In the genomic region with DNA sequence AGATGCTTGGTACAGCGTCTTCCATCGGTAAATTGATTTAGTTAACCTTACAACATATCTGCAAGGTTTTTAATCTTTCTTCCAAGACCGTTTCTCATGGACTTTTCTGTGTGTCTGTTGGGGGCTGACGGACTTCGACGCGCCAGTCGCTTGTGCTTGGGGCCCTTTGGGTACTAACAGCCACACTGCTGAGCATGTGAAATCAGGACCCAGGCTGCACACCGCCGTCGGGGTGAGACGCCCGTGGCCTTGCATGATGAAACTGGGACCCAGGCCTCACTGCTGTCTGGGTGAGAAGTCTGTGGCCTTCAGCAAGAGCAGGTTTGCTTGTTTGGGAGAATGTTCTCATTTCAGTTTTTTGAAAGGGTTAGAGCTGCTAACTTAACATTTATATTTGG, we compare ENCODE assay signal across 12 cellular contexts. TPM values are rescaled to one million over a fixed set of nuclear protein-coding genes. Genes with fewer than 3 reads are reported as not detected.
DNase-seq lines count a peak whose midpoint lies in the region; ATAC-seq and TF ChIP-seq lines count a peak whose summit lies in the region.
"Had no signal": no experiment of that assay in that cellular context is flagged by ENCODE, and none has a peak within 500 bp of the region (broad histone marks: within the 10 kb centered on the region; RNA-seq: fewer than 3 reads in every experiment).

No MANE protein-coding gene starts in this region.

- H3K9me3 Mint-ChIP-seq in activated T-cell treated with anti-CD3 and anti-CD28 coated beads, Interleukin-2, amount 50 U/mL, for 24 hours, result no peaks in the 10 kb centered on the region

- DNase-seq in activated T-cell treated with anti-CD3 and anti-CD28 coated beads, Interleukin-2, amount 50 U/mL, for 24 hours, result peak; percentile 22
- DNase-seq in activated T-cell treated with anti-CD3 and anti-CD28 coated beads for 4 hours, result no peak
- DNase-seq in RWPE1 (ENCODE audit: low spot score), result no peak
- DNase-seq in left lung, result peak in 1 of 2 donors; percentile 16
- DNase-seq in stomach, result peak; percentile 25
- DNase-seq in NCI-H1694 treated with DMSO at 0.1 percent for 48 hours (lab: John Stamatoyannopoulos, UW), result no peak
- no peak for DNase-seq in SK-N-DZ (ENCODE audit: low spot score)
- DNase-seq: activated CD4-positive, CD25-positive, alpha-beta regulatory T cell; activated naive CD4-positive, alpha-beta T cell treated with Interleukin-2 at 50 U/mL for 16 hours; effector CD8-positive, alpha-beta T cell; KG1 had no signal

- no peak for ATAC-seq in left lung
- ATAC-seq in HG03280 (IDR thresholded peaks at IDR 0.05; ENCODE audit: unreplicated experiment), result no peak

- H3K36me3 ChIP-seq in left lung (no peaks in the 10 kb centered on the region), stomach (no peaks in the 10 kb centered on the region)

- TF ChIP-seq CTCF in RWPE1 (conservative IDR thresholded peaks at IDR 0.05; ENCODE audit: low read depth), result no peak
- no peak for TF ChIP-seq CTCF in left lung (IDR thresholded peaks at IDR 0.05)
- no peak for TF ChIP-seq CTCF in stomach (IDR thresholded peaks at IDR 0.05)

- no peak for TF ChIP-seq POLR2A in stomach (IDR thresholded peaks at IDR 0.05)

- H3K4me3 Mint-ChIP-seq in activated T-cell treated with anti-CD3 and anti-CD28 coated beads, Interleukin-2, amount 50 U/mL, for 24 hours, result no peak overlapping the region

- no peak for TF ChIP-seq EP300 in stomach (IDR thresholded peaks at IDR 0.05)

- 82 to 86% (median 85%) methylated on average over 13 of the region's 13 CpGs for WGBS in stomach, 5 donors

- peaks cover 6 to 18% of the 10 kb centered on the region in 2 donors for H3K4me1 ChIP-seq in left lung
- peaks cover 17 to 24% (median 18%) of the 10 kb centered on the region in 4 donors for H3K4me1 ChIP-seq in stomach

- H3K27me3 ChIP-seq in left lung (no peaks in the 10 kb centered on the region), stomach (no peaks in the 10 kb centered on the region)

- intact Hi-C loops in left lung (cut with DNase I), result no loop called here
- intact Hi-C loops in stomach (cut with DNase I; ENCODE audit: low total_unique reads), result no loop called here

- H3K27me3 Mint-ChIP-seq in activated T-cell treated with anti-CD3 and anti-CD28 coated beads, Interleukin-2, amount 50 U/mL, for 24 hours, result no peaks in the 10 kb centered on the region

- CTCF ChIA-PET in RWPE1 (lab: Yijun Ruan, JAX), result no interaction called here

- POLR2A ChIA-PET in RWPE1 (lab: Yijun Ruan, JAX; ENCODE audit: low non-redundant PET), result no interaction called here

- peaks cover 9% of the 10 kb centered on the region for H3K36me3 Mint-ChIP-seq in activated T-cell treated with anti-CD3 and anti-CD28 coated beads, Interleukin-2, amount 50 U/mL, for 24 hours (ENCODE audit: low read depth)

- H3K4me1 Mint-ChIP-seq in activated T-cell treated with anti-CD3 and anti-CD28 coated beads, Interleukin-2, amount 50 U/mL, for 24 hours (ENCODE audit: low read depth), result peaks cover 22% of the 10 kb centered on the region

- H3K4me3 ChIP-seq in left lung (peak overlapping the region in 1 of 2 donors; percentile 6), stomach (no peak overlapping the region)

- no peak overlapping the region for H3K27ac Mint-ChIP-seq in activated T-cell treated with anti-CD3 and anti-CD28 coated beads, Interleukin-2, amount 50 U/mL, for 24 hours

- H3K9me3 ChIP-seq in left lung (no peaks in the 10 kb centered on the region), stomach (no peaks in the 10 kb centered on the region)

- peak overlapping the region; percentile 82 for H3K27ac ChIP-seq in RWPE1
- H3K27ac ChIP-seq in left lung, result peak overlapping the region; percentile 33 to 70
- H3K27ac ChIP-seq in stomach, result peak overlapping the region; percentile 75 to 92 (median 79)

RNA-seq across cellular contexts. Expression of gene ATP4B, which starts 9.8 kb away (rescaled TPM):
- total RNA-seq in left lung, result not detected
- total RNA-seq in stomach, result 100 to 1,000 TPM in 4 of 5 donors, under 1 TPM in 1; 0.87 to 585 (median 347) TPM
- 100 to 1,000 TPM; 143 to 490 (median 170) TPM for polyA plus RNA-seq in stomach
- polyA plus RNA-seq in SK-N-DZ (2014; cell fraction: cytosol; rRNA removed), result not detected in 2 replicates
- polyA plus RNA-seq in SK-N-DZ (2014; cell fraction: nucleus; rRNA removed), result not detected in 2 replicates

RNA-seq across cellular contexts. Expression of gene GRK1, which starts 18.8 kb away (rescaled TPM):
- total RNA-seq in left lung (under 1 TPM in 1 of 2 donors, not detected in 1; 0.21 TPM), stomach (not detected)
- polyA plus RNA-seq in stomach, result not detected
- not detected in 2 replicates for polyA plus RNA-seq in SK-N-DZ (2014; cell fraction: cytosol; rRNA removed)
- polyA plus RNA-seq in SK-N-DZ (2014; cell fraction: nucleus; rRNA removed), result not detected in 2 replicates

Comparison
In these comparisons a context has a peak if more than half of its experiments do, and no peak if none do; other contexts are left out.
1. DNase-seq: peak in activated T-cell treated with anti-CD3 and anti-CD28 coated beads, Interleukin-2, amount 50 U/mL, for 24 hours (single experiment) and stomach (single experiment); none in activated T-cell treated with anti-CD3 and anti-CD28 coated beads for 4 hours (single experiment), RWPE1 (single experiment), NCI-H1694 treated with DMSO at 0.1 percent for 48 hours (single experiment) and SK-N-DZ (single experiment).
2. Peak in every context shown above with its lines, with median percentiles within 50 percentile points of each other: H3K27ac ChIP-seq.